In genomic region chr17:33234930-33235685, GRCh38 we compare ENCODE assay signal across 8 cellular contexts. TPM values are rescaled to one million over a fixed set of nuclear protein-coding genes. Genes with fewer than 3 reads are reported as not detected.
DNase-seq lines count a peak whose midpoint lies in the region; ATAC-seq and TF ChIP-seq lines count a peak whose summit lies in the region.

No MANE protein-coding gene starts in this region.

- H3K36me3 ChIP-seq in SK-N-SH (replicated peaks in 1 of 2; ENCODE audit: control insufficient read depth in 1 of 2, insufficient read depth in 2 of 2, low read length in 1 of 2) (no peaks in the 10 kb centered on the region), gastroesophageal sphincter (no peaks in the 10 kb centered on the region)

- no peaks in the 10 kb centered on the region for H3K9me2 ChIP-seq in SK-N-SH

- H3K27me3 ChIP-seq in SK-N-SH (ENCODE audit: insufficient read depth) (no peaks in the 10 kb centered on the region), gastroesophageal sphincter (no peaks in the 10 kb centered on the region)

- H3K27ac ChIP-seq in SK-N-SH (ENCODE audit: low read depth in 2 of 2, low read length in 1 of 2) (peak overlapping the region in 1 of 2 experiments; percentile 66; a peak in 2 of 4 replicates), gastroesophageal sphincter (peak overlapping the region in 2 of 4 donors; percentile 20 to 38)

- no peak overlapping the region for H3K4me3 ChIP-seq in SK-N-SH (ENCODE audit: low read depth in 2 of 2, low read length in 1 of 2)
- no peak overlapping the region for H3K4me3 ChIP-seq in gastroesophageal sphincter
- no peak overlapping the region for H3K4me3 ChIP-seq in retinal pigment epithelial cell (ENCODE audit: low read length)

- H3K4me2 ChIP-seq in SK-N-SH = peak overlapping the region; percentile 52

- no peak overlapping the region for H3K9ac ChIP-seq in SK-N-SH

- peak; percentile 95 for ATAC-seq in gastroesophageal sphincter
- no peak for ATAC-seq in GM19455 (IDR thresholded peaks at IDR 0.05; ENCODE audit: unreplicated experiment)
- ATAC-seq in HG03097 (IDR thresholded peaks at IDR 0.05; ENCODE audit: low FRiP score, unreplicated experiment) = no peak
- ATAC-seq in HG03565 (IDR thresholded peaks at IDR 0.05; ENCODE audit: unreplicated experiment) = no peak

- peaks cover 9% of the 10 kb centered on the region for H3F3A ChIP-seq in SK-N-SH (replicated peaks; ENCODE audit: insufficient read depth)

- no peaks in the 10 kb centered on the region for H4K20me1 ChIP-seq in SK-N-SH (ENCODE audit: insufficient read depth)

- peak; percentile 85 for DNase-seq in EL
- DNase-seq in SK-N-SH = peak; percentile 24
- peak; percentile 87 for DNase-seq in retinal pigment epithelial cell (ENCODE audit: low read depth)
- no peak for DNase-seq in NCI-H1417 treated with DMSO at 0.1 percent for 48 hours (lab: John Stamatoyannopoulos, UW)

- TF ChIP-seq CTCF in SK-N-SH (IDR thresholded peaks at IDR 0.05) = no peak
- no peak for TF ChIP-seq CTCF in gastroesophageal sphincter (IDR thresholded peaks at IDR 0.05)
- no peak for TF ChIP-seq CTCF in retinal pigment epithelial cell (conservative IDR thresholded peaks at IDR 0.05; ENCODE audit: low read depth, low read length)

- no peak overlapping the region for H2AFZ ChIP-seq in SK-N-SH (ENCODE audit: low read depth)

- 31% methylated on average over 5 of the region's 6 CpGs for WGBS in SK-N-SH (ENCODE audit: low lambda C conversion rate)
- 43 to 56% methylated on average over 5 to 6 of the region's 6 CpGs for WGBS in gastroesophageal sphincter (ENCODE audit: low coverage in 1 of 2), 2 donors

- TF ChIP-seq EP300 in SK-N-SH (IDR thresholded peaks at IDR 0.05; ENCODE audit: borderline replicate concordance in 1 of 2, low read depth in 1 of 2, low read length in 1 of 2) (peak in 1 of 2 experiments; percentile 74; a peak in 2 of 4 replicates), gastroesophageal sphincter (IDR thresholded peaks at IDR 0.05) (no peak)

- no peak for TF ChIP-seq RAD21 in SK-N-SH (IDR thresholded peaks at IDR 0.05; ENCODE audit: low read length)

- TF ChIP-seq POLR2A in gastroesophageal sphincter (IDR thresholded peaks at IDR 0.05) = no peak

- H3K4me1 ChIP-seq in SK-N-SH (ENCODE audit: control insufficient read depth in 1 of 2, insufficient read depth in 2 of 2, low read depth in 1 of 2, low read length in 1 of 2) (peaks cover 0 to 11% of the 10 kb centered on the region in 2 experiments; a peak in 1 of 4 replicates), gastroesophageal sphincter (peaks cover 0 to 30% (median 7%) of the 10 kb centered on the region in 3 donors)

- H3K9me3 ChIP-seq in SK-N-SH (no peaks in the 10 kb centered on the region), gastroesophageal sphincter (no peaks in the 10 kb centered on the region)

- no peaks in the 10 kb centered on the region for H3K79me2 ChIP-seq in SK-N-SH (ENCODE audit: insufficient read depth)

- POLR2A ChIA-PET in SK-N-SH (lab: Yijun Ruan, JAX) = no interaction called here

- CTCF ChIA-PET in SK-N-SH (lab: Yijun Ruan, JAX) = no interaction called here

TF ChIP-seq in SK-N-SH, 30 proteins besides CTCF, POLR2A, EP300 and RAD21:
- peak; percentile 58; the same call in 1 of the 2 replicates for TF ChIP-seq RXRA (IDR thresholded peaks at IDR 0.05; ENCODE audit: borderline replicate concordance, low read depth)
- TF ChIP-seq FOSL2 (IDR thresholded peaks at IDR 0.05; ENCODE audit: borderline replicate concordance, low read depth) = peak; percentile 94
- TF ChIP-seq TCF12 (IDR thresholded peaks at IDR 0.05) = peak; percentile 74
- TF ChIP-seq TEAD4 (IDR thresholded peaks at IDR 0.05; ENCODE audit: borderline replicate concordance, insufficient read depth) = peak; percentile 58
- peak; percentile 90 for TF ChIP-seq JUND (IDR thresholded peaks at IDR 0.05)
- peak; percentile 62 for TF ChIP-seq PBX3 (IDR thresholded peaks at IDR 0.05)
- no peak for TF ChIP-seq GATA2 (CRISPR knock-in tag; IDR thresholded peaks at IDR 0.05)
- no peak for TF ChIP-seq USF1 (IDR thresholded peaks at IDR 0.05; ENCODE audit: borderline replicate concordance, low read depth)
- TF ChIP-seq NFIC (IDR thresholded peaks at IDR 0.05; ENCODE audit: borderline replicate concordance) = peak; percentile 83
- 0 out of 2 replicates have a peak, but pooled peaks have one; percentile 22 for TF ChIP-seq POLR2AphosphoS5 (IDR thresholded peaks at IDR 0.05; ENCODE audit: low read depth, low read length)
- TF ChIP-seq ZBTB33 (IDR thresholded peaks at IDR 0.05; ENCODE audit: borderline replicate concordance, low read depth) = no peak
- TF ChIP-seq FOXJ3 (CRISPR knock-in tag; IDR thresholded peaks at IDR 0.05) = no peak
- no peak for TF ChIP-seq TAF1 (IDR thresholded peaks at IDR 0.05; ENCODE audit: borderline replicate concordance, low read depth, low read length)
TF ChIP-seq in SK-N-SH: peak in this region for 8.

RNA-seq across cellular contexts. Expression of gene ASIC2, which starts 58.0 kb away (rescaled TPM):
- polyA plus RNA-seq in SK-N-SH (2012; rRNA removed) = 0.08 and 0.13 TPM in 2 replicates
- 0.05 and 0.09 TPM in 2 replicates for polyA plus RNA-seq in SK-N-SH (2012; cell fraction: cytosol; rRNA removed)
- 0.04 and 0.08 TPM in 2 replicates for polyA plus RNA-seq in SK-N-SH (2012; cell fraction: nucleus; rRNA removed)
- under 1 TPM in 1 of 4 donors, not detected in 3; 0.15 TPM for total RNA-seq in gastroesophageal sphincter
